8 cellular contexts compared by ENCODE assay signal in genomic region chr2:164840930-164841718, GRCh38. TPM values are rescaled to one million over a fixed set of nuclear protein-coding genes. Genes with fewer than 3 reads are reported as not detected.
DNase-seq lines count a peak whose midpoint lies in the region; ATAC-seq and TF ChIP-seq lines count a peak whose summit lies in the region.

No MANE protein-coding gene starts in this region.

- peak overlapping the region; percentile 89 for H3K4me2 ChIP-seq in DND-41 (ENCODE audit: insufficient read depth, low read length)
- peak overlapping the region; percentile 85 for H3K4me2 ChIP-seq in PC-3 (ENCODE audit: low read length)

- CTCF ChIA-PET in PC-3 (lab: Charles Lee), result interaction anchor here (0.5 to 1.8 kb wide), 5 partner anchors 72 to 953 kb away, joined by 3 to 7 read pairs (median 5); partner anchors contain the start of gene GALNT3

- H3K9ac ChIP-seq in DND-41 (ENCODE audit: low read depth, low read length) (peak overlapping the region; percentile 60), PC-3 (ENCODE audit: low read length) (peak overlapping the region; percentile 69)

- H3K27me3 ChIP-seq in DND-41 (ENCODE audit: insufficient read depth, low read length, poor library complexity) (peaks cover 27% of the 10 kb centered on the region), PC-3 (ENCODE audit: low read length) (no peaks in the 10 kb centered on the region), body of pancreas (no peaks in the 10 kb centered on the region), iPS DF 6.9 (ENCODE audit: control insufficient read depth, insufficient read depth, low read length) (no peaks in the 10 kb centered on the region)

- H3K79me2 ChIP-seq in DND-41 (ENCODE audit: insufficient read depth, low read length) (no peaks in the 10 kb centered on the region), PC-3 (ENCODE audit: low read length) (0 out of 2 replicates have a peak, but pooled peaks cover 4% of the 10 kb centered on the region)

- intact Hi-C loops in PC-3 (cut with micrococcal nuclease) (loop anchor here (1.0 kb wide), 2 partner anchors 32 to 72 kb away; no protein-coding TSS in a partner anchor), body of pancreas (cut with DNase I) (no loop called here)

- ATAC-seq in DND-41 (ENCODE audit: insufficient read depth, low read depth), result peak; percentile 90
- peak; percentile 60 for ATAC-seq in HG03571 (IDR thresholded peaks at IDR 0.05; ENCODE audit: unreplicated experiment)
- ATAC-seq in PC-3, result peak; percentile 65
- peak; percentile 72 for ATAC-seq in body of pancreas
- ATAC-seq in HG03469 (IDR thresholded peaks at IDR 0.05; ENCODE audit: unreplicated experiment), result no peak

- H4K20me1 ChIP-seq in DND-41 (ENCODE audit: insufficient read depth, low read length), result no peaks in the 10 kb centered on the region
- no peaks in the 10 kb centered on the region for H4K20me1 ChIP-seq in PC-3 (ENCODE audit: low read length)

- TF ChIP-seq POLR2A in body of pancreas (IDR thresholded peaks at IDR 0.05), result peak; percentile 77 to 84 (median 84)

- no peaks in the 10 kb centered on the region for H3K36me3 ChIP-seq in DND-41 (ENCODE audit: insufficient read depth, low read length)
- no peaks in the 10 kb centered on the region for H3K36me3 ChIP-seq in PC-3 (ENCODE audit: low read depth, low read length)
- H3K36me3 ChIP-seq in body of pancreas (replicated peaks in 1 of 2; ENCODE audit: insufficient read depth in 1 of 2, low read depth in 2 of 2), result no peaks in the 10 kb centered on the region
- H3K36me3 ChIP-seq in iPS DF 6.9 (ENCODE audit: control insufficient read depth, insufficient read depth, low read length), result no peaks in the 10 kb centered on the region

- H3K9me3 ChIP-seq in DND-41 (ENCODE audit: insufficient read depth, low read length, severe bottlenecking) (no peaks in the 10 kb centered on the region), PC-3 (ENCODE audit: low read length) (no peaks in the 10 kb centered on the region), body of pancreas (no peaks in the 10 kb centered on the region), iPS DF 6.9 (ENCODE audit: control insufficient read depth, insufficient read depth, low read length) (no peaks in the 10 kb centered on the region)

- TF ChIP-seq CTCF in DND-41 (IDR thresholded peaks at IDR 0.05; ENCODE audit: borderline replicate concordance, extremely low read depth, low read length, poor library complexity, severe bottlenecking) (peak; percentile 53), GM20000 (IDR thresholded peaks at IDR 0.05; ENCODE audit: extremely low read depth, missing control alignments) (no peak), PC-3 (conservative IDR thresholded peaks at IDR 0.05; ENCODE audit: low read depth, low read length) (no peak), body of pancreas (IDR thresholded peaks at IDR 0.05) (peak in 2 of 7 experiments; percentile 35 to 36)

- POLR2A ChIA-PET in PC-3 (lab: Charles Lee; ENCODE audit: unreplicated experiment), result interaction anchor here (0.7 kb wide), 1 partner anchor 119 kb away, joined by 3 read pairs; no protein-coding TSS in a partner anchor

- H2AFZ ChIP-seq in DND-41 (ENCODE audit: low read depth, low read length) (peak overlapping the region; percentile 82), PC-3 (ENCODE audit: low read length) (peak overlapping the region; percentile 95)

- DNase-seq in DND-41 (peak; percentile 60), GM20000 (ENCODE audit: low spot score) (peak; percentile 59), PC-3 (peak; percentile 70), body of pancreas (peak; percentile 86 to 90 (median 88)), iPS DF 6.9 (ENCODE audit: low read depth, low spot score) (no peak), retina (peak; percentile 74)

- H3K4me1 ChIP-seq in DND-41 (ENCODE audit: insufficient read depth, low read length), result peaks cover 17% of the 10 kb centered on the region
- peaks cover 28% of the 10 kb centered on the region for H3K4me1 ChIP-seq in PC-3 (ENCODE audit: insufficient read depth, low read length)
- peaks cover 50% of the 10 kb centered on the region for H3K4me1 ChIP-seq in body of pancreas
- H3K4me1 ChIP-seq in iPS DF 6.9 (ENCODE audit: control insufficient read depth, insufficient read depth, low read length), result no peaks in the 10 kb centered on the region

- no peaks in the 10 kb centered on the region for H3K9me2 ChIP-seq in PC-3 (replicated peaks; ENCODE audit: low read length)

- no peaks in the 10 kb centered on the region for H3F3A ChIP-seq in PC-3 (ENCODE audit: low read length, unreplicated experiment)

- H3K27ac ChIP-seq in DND-41 (ENCODE audit: low read length) (peak overlapping the region; percentile 58), PC-3 (ENCODE audit: low read length) (peak overlapping the region; percentile 12; the same call in 1 of the 2 replicates), body of pancreas (peak overlapping the region; percentile 96 to 100 (median 98)), iPS DF 6.9 (ENCODE audit: low read length) (no peak overlapping the region)

- WGBS in body of pancreas, 2 donors, result 0 to 1% methylated on average over 12 to 64 of the region's 90 CpGs
- no CpG with 5 or more reads among the region's 90 CpGs for WGBS in iPS DF 6.9 (ENCODE audit: insufficient coverage, insufficient read length)

- BruUV-seq in PC-3 (replicated peaks; lab: Mats Ljungman, UMichigan), result no TSS peak

- peak overlapping the region; percentile 50 to 70; a peak in 3 of 4 replicates for H3K4me3 ChIP-seq in DND-41 (ENCODE audit: low read depth in 1 of 2, low read length in 2 of 2)
- H3K4me3 ChIP-seq in PC-3 (ENCODE audit: low read length), result peak overlapping the region; percentile 90
- H3K4me3 ChIP-seq in body of pancreas, result peak overlapping the region; percentile 61 to 75
- peak overlapping the region; percentile 87; the same call in 1 of the 2 replicates for H3K4me3 ChIP-seq in iPS DF 6.9 (ENCODE audit: low read length)

RNA-seq across cellular contexts. Expression of gene COBLL1, which starts 0.5 kb away (rescaled TPM):
- total RNA-seq in PC-3 (2014; rRNA removed) (3.6 and 4.3 TPM in 2 replicates), body of pancreas (100 to 1,000 TPM; 104 to 140 TPM)

Comparison
In these comparisons a context has a peak if more than half of its experiments do, and no peak if none do; other contexts are left out.
1. RNA of gene COBLL1, which starts 0.5 kb away (total RNA-seq): 104 to 140 TPM in body of pancreas; 3.6 to 4.3 TPM in PC-3; every median in the first group is over 10 times any median in the second.
2. Peak in every context shown above with its lines, with median percentiles within 50 percentile points of each other: H3K4me3 ChIP-seq.